In genomic region chr19:40597329-40597838, GRCh38 we compare ENCODE assay signal across 1 cellular context.
TF ChIP-seq lines count a peak whose summit lies in the region.

No MANE protein-coding gene starts in this region.

TF ChIP-seq in H1, 55 proteins besides CTCF, POLR2A, EP300 and RAD21:
- TF ChIP-seq EZH2 (IDR thresholded peaks at IDR 0.05; ENCODE audit: low read depth, low read length, severe bottlenecking) (peak; percentile 22), CBX8 (IDR thresholded peaks at IDR 0.05; ENCODE audit: borderline replicate concordance, low read depth, low read length) (no peak)
